19 cellular contexts compared by ENCODE assay signal in genomic region chr21:15423676-15424445, GRCh38.
DNase-seq lines count a peak whose midpoint lies in the region; ATAC-seq and TF ChIP-seq lines count a peak whose summit lies in the region.
"Had no signal": no experiment of that assay in that cellular context is flagged by ENCODE, and none has a peak within 500 bp of the region (broad histone marks: within the 10 kb centered on the region; RNA-seq: fewer than 3 reads in every experiment).

No MANE protein-coding gene starts in this region.

- H3K36me3 ChIP-seq in HUES48 (ENCODE audit: control insufficient read depth, insufficient read depth, low read length): no peaks in the 10 kb centered on the region
- H3K36me3 ChIP-seq: MG63, SJSA1 had no signal

- H3K4me1 ChIP-seq in HUES48 (ENCODE audit: control insufficient read depth, insufficient read depth, low read length): peaks cover 34% of the 10 kb centered on the region
- H3K4me1 ChIP-seq: Caco-2, SJSA1 had no signal

- no peak for DNase-seq in WTC11 (ENCODE audit: low spot score)
- peak; percentile 30 for DNase-seq in iPS DF 4.7 (ENCODE audit: extremely low read depth, low spot score)
- DNase-seq in neural crest cell (ENCODE audit: low read depth, low spot score): no peak
- DNase-seq in CD1c-positive myeloid dendritic cell (ENCODE audit: extremely low spot score): no peak
- DNase-seq in NCI-H2227 (lab: John Stamatoyannopoulos, UW; ENCODE audit: unreplicated experiment): no peak
- DNase-seq: AML-193; Caco-2; CD4-positive, CD25-positive, alpha-beta regulatory T cell; MG63; NCI-H1092 treated with DMSO at 0.1 percent for 48 hours; NCI-H1694; NCI-H2107; NCI-H69; PC-3 had no signal

- H3K27me3 ChIP-seq in HUES48 (ENCODE audit: control insufficient read depth, insufficient read depth, low read length): no peaks in the 10 kb centered on the region
- H3K27me3 ChIP-seq: MG63, SJSA1 had no signal

- H3K27ac ChIP-seq in HUES48 (ENCODE audit: low read depth, low read length): peak overlapping the region; percentile 92
- H3K27ac ChIP-seq: KMS-11, SJSA1 had no signal

- POLR2A ChIA-PET in WTC11 (lab: Charles Lee): no interaction called here

- H3K9ac ChIP-seq in HUES48 (ENCODE audit: low read depth, low read length): no peak overlapping the region
- H3K9ac ChIP-seq: KMS-11 had no signal

- H3K4me3 ChIP-seq in HUES48 (ENCODE audit: low read depth, low read length): peak overlapping the region; percentile 46
- H3K4me3 ChIP-seq: MG63, SJSA1 had no signal

- H3K4me1 Mint-ChIP-seq in WTC11 (peaks cover 58% of the 10 kb centered on the region), neural crest cell (peaks cover 56% of the 10 kb centered on the region)

- no peak for TF ChIP-seq CTCF in WTC11 (IDR thresholded peaks at IDR 0.05)
- TF ChIP-seq CTCF in neural crest cell (conservative IDR thresholded peaks at IDR 0.05): no peak

- CTCF ChIA-PET in WTC11 (lab: Charles Lee): interaction anchor here (1.1 to 1.8 kb wide), 3 partner anchors 22 to 61 kb away, joined by 3 to 7 read pairs (median 6); no protein-coding TSS in a partner anchor

- H3K4me3 Mint-ChIP-seq in WTC11: peak overlapping the region; percentile 46
- peak overlapping the region; percentile 11 for H3K4me3 Mint-ChIP-seq in neural crest cell

- H3K27me3 Mint-ChIP-seq in WTC11 (ENCODE audit: low read depth) (peaks cover 4% of the 10 kb centered on the region), neural crest cell (ENCODE audit: low read depth) (no peaks in the 10 kb centered on the region)

- ATAC-seq in WTC11 (peak; percentile 87), HG03432 (IDR thresholded peaks at IDR 0.05; ENCODE audit: unreplicated experiment) (no peak), GM19452 (IDR thresholded peaks at IDR 0.05; ENCODE audit: unreplicated experiment) (no peak)

- H3K9me3 Mint-ChIP-seq in WTC11: no peaks in the 10 kb centered on the region; the same call in 1 of the 2 replicates
- peaks cover 2% of the 10 kb centered on the region for H3K9me3 Mint-ChIP-seq in neural crest cell

- H3K27ac Mint-ChIP-seq in WTC11 (peak overlapping the region; percentile 98), neural crest cell (ENCODE audit: unreplicated experiment) (peak overlapping the region; percentile 14)

- no peaks in the 10 kb centered on the region for H3K9me3 ChIP-seq in HUES48 (ENCODE audit: control insufficient read depth, insufficient read depth, low read length)
- H3K9me3 ChIP-seq: Caco-2, MG63, SJSA1 had no signal

- H3K36me3 Mint-ChIP-seq in WTC11: no peaks in the 10 kb centered on the region
- H3K36me3 Mint-ChIP-seq in neural crest cell (ENCODE audit: low read depth): no peaks in the 10 kb centered on the region
- H3K36me3 Mint-ChIP-seq: CD4-positive, CD25-positive, alpha-beta regulatory T cell had no signal

TF ChIP-seq in WTC11, 78 proteins besides CTCF, POLR2A, EP300 and RAD21:
- no peak for TF ChIP-seq MLX (CRISPR knock-in tag; IDR thresholded peaks at IDR 0.05)
- no peak for TF ChIP-seq FOXK1 (CRISPR knock-in tag; IDR thresholded peaks at IDR 0.05)
- TF ChIP-seq HMGA2 (CRISPR knock-in tag; IDR thresholded peaks at IDR 0.05): no peak
- no peak for TF ChIP-seq ZNF219 (CRISPR knock-in tag; IDR thresholded peaks at IDR 0.05; ENCODE audit: borderline replicate concordance)
- TF ChIP-seq AFF4 (CRISPR knock-in tag; IDR thresholded peaks at IDR 0.05; ENCODE audit: borderline replicate concordance): no peak
- TF ChIP-seq ZNF416 (CRISPR knock-in tag; IDR thresholded peaks at IDR 0.05): no peak
- TF ChIP-seq ATF3 (CRISPR knock-in tag; conservative IDR thresholded peaks at IDR 0.05): no peak
- TF ChIP-seq EMX1 (CRISPR knock-in tag; IDR thresholded peaks at IDR 0.05): no peak
- TF ChIP-seq ZBTB21 (CRISPR knock-in tag; IDR thresholded peaks at IDR 0.05; ENCODE audit: borderline replicate concordance): no peak
- no peak for TF ChIP-seq MAX (CRISPR knock-in tag; IDR thresholded peaks at IDR 0.05)
- TF ChIP-seq MXD4 (CRISPR knock-in tag; IDR thresholded peaks at IDR 0.05; ENCODE audit: borderline replicate concordance): no peak
- TF ChIP-seq USF1 (CRISPR knock-in tag; IDR thresholded peaks at IDR 0.05): no peak
- no peak for TF ChIP-seq PREB (CRISPR knock-in tag; IDR thresholded peaks at IDR 0.05; ENCODE audit: borderline replicate concordance)
- no peak for TF ChIP-seq ZNF121 (CRISPR knock-in tag; IDR thresholded peaks at IDR 0.05)
TF ChIP-seq in WTC11: peak in this region for 0.
